15 cellular contexts compared by ENCODE assay signal in the genomic region with DNA sequence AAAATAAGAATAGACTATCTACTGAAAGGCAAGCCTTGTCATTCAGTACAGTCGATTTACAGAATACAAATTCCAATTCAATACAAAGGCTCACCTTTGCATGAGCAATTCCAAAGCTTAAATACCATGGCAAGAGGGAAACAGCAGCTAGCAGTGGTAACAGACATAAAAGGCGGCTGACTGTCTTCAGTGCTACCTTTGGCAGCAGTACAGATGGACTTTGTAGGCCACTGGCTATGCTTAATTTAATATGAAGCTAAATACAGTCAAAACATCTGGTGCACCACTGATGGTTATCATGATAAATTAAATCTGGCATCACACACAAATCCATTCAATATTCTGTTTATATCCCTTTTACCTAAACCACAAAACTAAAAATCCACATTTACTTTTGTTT.
DNase-seq lines count a peak whose midpoint lies in the region; ATAC-seq, FAIRE-seq and TF ChIP-seq lines count a peak whose summit lies in the region.
"Had no signal": no experiment of that assay in that cellular context is flagged by ENCODE, and none has a peak within 500 bp of the region (broad histone marks: within the 10 kb centered on the region; RNA-seq: fewer than 3 reads in every experiment).

No MANE protein-coding gene starts in this region.

- TF ChIP-seq EP300 in HepG2 (IDR thresholded peaks at IDR 0.05; ENCODE audit: low read depth in 2 of 2, low read length in 2 of 2), result peak in 1 of 2 experiments; percentile 53; a peak in 1 of 4 replicates
- no peak for TF ChIP-seq EP300 in HepG2 (CRISPR knock-in tag; IDR thresholded peaks at IDR 0.05; ENCODE audit: borderline replicate concordance)

- no peaks in the 10 kb centered on the region for H3K27me3 ChIP-seq in HepG2 (ENCODE audit: control insufficient read depth in 1 of 2, insufficient read depth in 2 of 2, low read length in 2 of 2)
- H3K27me3 ChIP-seq: neutrophil had no signal

- peak overlapping the region; percentile 8; the same call in 1 of the 2 replicates for H3K4me2 ChIP-seq in HepG2 (ENCODE audit: low read depth, low read length)

- peaks cover 21% of the 10 kb centered on the region for H3K4me1 Mint-ChIP-seq in activated CD8-positive, alpha-beta T cell treated with anti-CD3 and anti-CD28 coated beads for 36 hours (ENCODE audit: low read depth)

- DNase-seq in DMS 273 (lab: John Stamatoyannopoulos, UW; ENCODE audit: unreplicated experiment), result peak; percentile 91
- DNase-seq in NCI-H1694 (lab: John Stamatoyannopoulos, UW), result peak; percentile 27
- DNase-seq in SK-N-DZ (ENCODE audit: low spot score), result peak; percentile 87
- DNase-seq in HepG2 (ENCODE audit: low spot score), result peak; percentile 82
- no peak for DNase-seq in activated CD8-positive, alpha-beta T cell treated with anti-CD3 and anti-CD28 coated beads for 36 hours
- DNase-seq in D721Med (ENCODE audit: insufficient read length, low spot score), result no peak
- DNase-seq: activated CD4-positive, alpha-beta T cell treated with anti-CD3 and anti-CD28 coated beads for 1 hour; activated naive CD4-positive, alpha-beta T cell treated with Interleukin-2 at 50 U/mL for 16 hours; CD8-positive, alpha-beta memory T cell; erythroblast; right cardiac atrium had no signal

- FAIRE-seq in HepG2 (lab: Jason Lieb, UNC), result no peak
- no peak for FAIRE-seq in D721Med (lab: Jason Lieb, UNC)

- POLR2A ChIA-PET in HepG2 (lab: Yijun Ruan, JAX), result no interaction called here
- POLR2A ChIA-PET in activated CD8-positive, alpha-beta T cell treated with anti-CD3 and anti-CD28 coated beads for 36 hours (lab: Charles Lee), result no interaction called here

- intact Hi-C loops in HepG2 (cut with micrococcal nuclease; ENCODE audit: unreplicated experiment), result no loop called here
- intact Hi-C loops in activated CD8-positive, alpha-beta T cell treated with anti-CD3 and anti-CD28 coated beads for 36 hours (cut with micrococcal nuclease), result no loop called here

- H3K9me3 ChIP-seq in HepG2 (ENCODE audit: low read length), result no peaks in the 10 kb centered on the region
- H3K9me3 ChIP-seq: neutrophil had no signal

- H3K4me3 Mint-ChIP-seq in activated CD8-positive, alpha-beta T cell treated with anti-CD3 and anti-CD28 coated beads for 36 hours, result no peak overlapping the region
- H3K4me3 Mint-ChIP-seq: CD8-positive, alpha-beta memory T cell had no signal

- peak overlapping the region; percentile 64 for H3K27ac ChIP-seq in HepG2 (ENCODE audit: extremely low read length, insufficient read depth, low read length)
- H3K27ac ChIP-seq: neutrophil had no signal

- H3K27ac Mint-ChIP-seq in activated CD8-positive, alpha-beta T cell treated with anti-CD3 and anti-CD28 coated beads for 36 hours, result no peak overlapping the region
- H3K27ac Mint-ChIP-seq: CD8-positive, alpha-beta memory T cell had no signal

- TF ChIP-seq POLR2A in HepG2 (IDR thresholded peaks at IDR 0.05; ENCODE audit: insufficient read depth in 1 of 2, low read depth in 2 of 2, low read length in 2 of 2), result no peak

- in situ Hi-C loops in HepG2 (cut with HindIII; ENCODE audit: extremely low pct_ligation_motif_present, low pct_unique_long_range_greater_than_20kb), result no loop called here

- ATAC-seq in HepG2, result peak; percentile 92
- no peak for ATAC-seq in GM18498 (IDR thresholded peaks at IDR 0.05; ENCODE audit: unreplicated experiment)
- ATAC-seq in GM18519 (IDR thresholded peaks at IDR 0.05; ENCODE audit: low FRiP score, unreplicated experiment), result no peak
- ATAC-seq in activated CD8-positive, alpha-beta T cell treated with anti-CD3 and anti-CD28 coated beads for 36 hours, result no peak
- ATAC-seq: right cardiac atrium, Right ventricle myocardium inferior had no signal

- no peaks in the 10 kb centered on the region for H3K27me3 Mint-ChIP-seq in activated CD8-positive, alpha-beta T cell treated with anti-CD3 and anti-CD28 coated beads for 36 hours
- H3K27me3 Mint-ChIP-seq: CD8-positive, alpha-beta memory T cell had no signal

- CTCF ChIA-PET in HepG2 (lab: Yijun Ruan, JAX; ENCODE audit: low intra/inter-chr PET ratio, low total read pairs), result no interaction called here
- CTCF ChIA-PET in activated CD8-positive, alpha-beta T cell treated with anti-CD3 and anti-CD28 coated beads for 36 hours (lab: Charles Lee), result no interaction called here

- no peaks in the 10 kb centered on the region for H3K9me3 Mint-ChIP-seq in activated CD8-positive, alpha-beta T cell treated with anti-CD3 and anti-CD28 coated beads for 36 hours
- H3K9me3 Mint-ChIP-seq: CD8-positive, alpha-beta memory T cell had no signal

- no peak overlapping the region for H2AFZ ChIP-seq in HepG2 (ENCODE audit: low read length)

- BruUV-seq in HepG2 (replicated peaks; lab: Mats Ljungman, UMichigan), result no TSS peak

- no peak for TF ChIP-seq CTCF in HepG2 (CRISPR knock-in tag; IDR thresholded peaks at IDR 0.05)
- TF ChIP-seq CTCF in activated CD8-positive, alpha-beta T cell treated with anti-CD3 and anti-CD28 coated beads for 36 hours (IDR thresholded peaks at IDR 0.05), result no peak
- TF ChIP-seq CTCF in D721Med (IDR thresholded peaks at IDR 0.05; ENCODE audit: insufficient read depth, missing control alignments), result no peak

- WGBS in HepG2 (ENCODE audit: low lambda C conversion rate), result 24% methylated on average over 2 of the region's 2 CpGs

- no peak overlapping the region for H3K9ac ChIP-seq in HepG2 (ENCODE audit: insufficient read depth, low read depth, low read length)

- no peak overlapping the region for H3K4me3 ChIP-seq in HepG2 (replicated peaks in 1 of 3; ENCODE audit: insufficient read depth in 1 of 3, low read depth in 2 of 3, low read length in 3 of 3)

- no peaks in the 10 kb centered on the region for H3K36me3 Mint-ChIP-seq in activated CD8-positive, alpha-beta T cell treated with anti-CD3 and anti-CD28 coated beads for 36 hours (ENCODE audit: low read depth)

- 0 out of 2 replicates have a peak, but pooled peaks cover 5% of the 10 kb centered on the region for H4K20me1 ChIP-seq in HepG2 (ENCODE audit: insufficient read depth, low read length)

- no peaks in the 10 kb centered on the region for H3K36me3 ChIP-seq in HepG2 (replicated peaks in 1 of 2; ENCODE audit: control insufficient read depth in 1 of 2, insufficient read depth in 2 of 2, low read length in 2 of 2)
- H3K36me3 ChIP-seq: neutrophil had no signal

- peaks cover 49% of the 10 kb centered on the region for H3K4me1 ChIP-seq in HepG2 (ENCODE audit: insufficient read depth, low read length)

- peaks cover 87% of the 10 kb centered on the region for H3K79me2 ChIP-seq in HepG2 (ENCODE audit: insufficient read depth, low read length)

- no peak for TF ChIP-seq RAD21 in HepG2 (CRISPR knock-in tag; IDR thresholded peaks at IDR 0.05)

TF ChIP-seq in HepG2, 621 proteins besides CTCF, POLR2A, EP300 and RAD21 (continues in another document):
- TF ChIP-seq ZBTB20 (CRISPR knock-in tag; IDR thresholded peaks at IDR 0.05; ENCODE audit: borderline replicate concordance, low read depth) (no peak), SOX5 (CRISPR knock-in tag; IDR thresholded peaks at IDR 0.05; ENCODE audit: borderline replicate concordance) (peak; percentile 53; the same call in 1 of the 2 replicates), FOXP1 (IDR thresholded peaks at IDR 0.05) (no peak), FOXP1 (CRISPR knock-in tag; IDR thresholded peaks at IDR 0.05) (0 out of 2 replicates have a peak, but pooled peaks have one; percentile 25), ZNF317 (CRISPR knock-in tag; IDR thresholded peaks at IDR 0.05) (peak; percentile 65; the same call in 1 of the 2 replicates), ZFX (CRISPR knock-in tag; IDR thresholded peaks at IDR 0.05; ENCODE audit: low read depth) (0 out of 2 replicates have a peak, but pooled peaks have one; percentile 11), TEAD3 (CRISPR knock-in tag; optimal IDR thresholded peaks at IDR 0.05; ENCODE audit: borderline replicate concordance) (peak; percentile 88), ASH2L (IDR thresholded peaks at IDR 0.05; ENCODE audit: insufficient read length, low read depth, low read length) (peak; percentile 22), TCF7 (IDR thresholded peaks at IDR 0.05; ENCODE audit: low read depth) (peak; percentile 62), SOX6 (IDR thresholded peaks at IDR 0.05) (no peak), SOX6 (CRISPR knock-in tag; IDR thresholded peaks at IDR 0.05) (peak; percentile 39)
- TF ChIP-seq, protein P1, sequence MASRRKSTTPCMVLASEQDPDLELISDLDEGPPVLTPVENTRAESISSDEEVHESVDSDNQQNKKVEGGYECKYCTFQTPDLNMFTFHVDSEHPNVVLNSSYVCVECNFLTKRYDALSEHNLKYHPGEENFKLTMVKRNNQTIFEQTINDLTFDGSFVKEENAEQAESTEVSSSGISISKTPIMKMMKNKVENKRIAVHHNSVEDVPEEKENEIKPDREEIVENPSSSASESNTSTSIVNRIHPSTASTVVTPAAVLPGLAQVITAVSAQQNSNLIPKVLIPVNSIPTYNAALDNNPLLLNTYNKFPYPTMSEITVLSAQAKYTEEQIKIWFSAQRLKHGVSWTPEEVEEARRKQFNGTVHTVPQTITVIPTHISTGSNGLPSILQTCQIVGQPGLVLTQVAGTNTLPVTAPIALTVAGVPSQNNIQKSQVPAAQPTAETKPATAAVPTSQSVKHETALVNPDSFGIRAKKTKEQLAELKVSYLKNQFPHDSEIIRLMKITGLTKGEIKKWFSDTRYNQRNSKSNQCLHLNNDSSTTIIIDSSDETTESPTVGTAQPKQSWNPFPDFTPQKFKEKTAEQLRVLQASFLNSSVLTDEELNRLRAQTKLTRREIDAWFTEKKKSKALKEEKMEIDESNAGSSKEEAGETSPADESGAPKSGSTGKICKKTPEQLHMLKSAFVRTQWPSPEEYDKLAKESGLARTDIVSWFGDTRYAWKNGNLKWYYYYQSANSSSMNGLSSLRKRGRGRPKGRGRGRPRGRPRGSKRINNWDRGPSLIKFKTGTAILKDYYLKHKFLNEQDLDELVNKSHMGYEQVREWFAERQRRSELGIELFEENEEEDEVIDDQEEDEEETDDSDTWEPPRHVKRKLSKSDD (CRISPR knock-in tag; IDR thresholded peaks at IDR 0.05; ENCODE audit: low read depth), result no peak
- TF ChIP-seq, protein P2, sequence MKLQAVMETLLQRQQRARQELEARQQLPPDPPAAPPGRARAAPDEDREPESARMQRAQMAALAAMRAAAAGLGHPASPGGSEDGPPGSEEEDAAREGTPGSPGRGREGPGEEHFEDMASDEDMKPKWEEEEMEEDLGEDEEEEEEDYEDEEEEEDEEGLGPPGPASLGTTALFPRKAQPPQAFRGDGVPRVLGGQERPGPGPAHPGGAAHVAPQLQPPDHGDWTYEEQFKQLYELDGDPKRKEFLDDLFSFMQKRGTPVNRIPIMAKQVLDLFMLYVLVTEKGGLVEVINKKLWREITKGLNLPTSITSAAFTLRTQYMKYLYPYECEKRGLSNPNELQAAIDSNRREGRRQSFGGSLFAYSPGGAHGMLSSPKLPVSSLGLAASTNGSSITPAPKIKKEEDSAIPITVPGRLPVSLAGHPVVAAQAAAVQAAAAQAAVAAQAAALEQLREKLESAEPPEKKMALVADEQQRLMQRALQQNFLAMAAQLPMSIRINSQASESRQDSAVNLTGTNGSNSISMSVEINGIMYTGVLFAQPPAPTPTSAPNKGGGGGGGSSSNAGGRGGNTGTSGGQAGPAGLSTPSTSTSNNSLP (IDR thresholded peaks at IDR 0.05; ENCODE audit: low read depth, low read length), result 0 out of 2 replicates have a peak, but pooled peaks have one; percentile 17

Comparison
In these comparisons a context has a peak if more than half of its experiments do, and no peak if none do; other contexts are left out.
1. DNase-seq: peak in DMS 273 (single experiment), NCI-H1694 (single experiment), SK-N-DZ (single experiment) and HepG2 (single experiment); none in activated CD8-positive, alpha-beta T cell treated with anti-CD3 and anti-CD28 coated beads for 36 hours (single experiment) and D721Med (single experiment).